In genomic region chr4:5976921-5977320, GRCh38 we compare ENCODE assay signal across 24 cellular contexts. TPM values are rescaled to one million over a fixed set of nuclear protein-coding genes. Genes with fewer than 3 reads are reported as not detected.
"Had no signal": no experiment of that assay in that cellular context is flagged by ENCODE, and none has a peak within 500 bp of the region (broad histone marks: within the 10 kb centered on the region; RNA-seq: fewer than 3 reads in every experiment).

No MANE protein-coding gene starts in this region.

- H3K36me3 ChIP-seq: gastroesophageal sphincter, heart right ventricle, right atrium auricular region, suprapubic skin, transverse colon, uterus had no signal

- H3K4me1 Mint-ChIP-seq: activated CD4-positive, alpha-beta T cell treated with anti-CD3 and anti-CD28 coated beads for 36 hours; activated naive CD4-positive, alpha-beta T cell treated with anti-CD3 and anti-CD28 coated beads, Interleukin-2, amount 10 ng/mL, durations not matched to agents 7 days and 5 days; naive thymus-derived CD4-positive, alpha-beta T cell; stimulated activated effector memory CD8-positive, alpha-beta T cell treated with anti-CD3 and anti-CD28 coated beads, Interleukin-12 subunit alpha, Interleukin-12 subunit beta, amount 100 ng/mL, for 72 hours; stimulated activated naive CD8-positive, alpha-beta T cell treated with anti-CD3 and anti-CD28 coated beads, Interleukin-15, amount 100 ng/mL, for 72 hours had no signal

- H3K36me3 Mint-ChIP-seq: activated naive CD4-positive, alpha-beta T cell treated with anti-CD3 and anti-CD28 coated beads, Interleukin-2, amount 10 ng/mL, durations not matched to agents 7 days and 5 days; naive thymus-derived CD4-positive, alpha-beta T cell; stimulated activated effector memory CD8-positive, alpha-beta T cell treated with anti-CD3 and anti-CD28 coated beads, Interleukin-12 subunit alpha, Interleukin-12 subunit beta, amount 100 ng/mL, for 72 hours had no signal

- H3K4me3 ChIP-seq: gastroesophageal sphincter, heart right ventricle, psoas muscle, right atrium auricular region, skin epidermis, suprapubic skin, transverse colon, uterus had no signal

- H3K9me3 Mint-ChIP-seq: activated naive CD4-positive, alpha-beta T cell treated with anti-CD3 and anti-CD28 coated beads, Interleukin-2, amount 10 ng/mL, durations not matched to agents 7 days and 5 days; activated T-cell treated with anti-CD3 and anti-CD28 coated beads, Interleukin-2, amount 50 U/mL, for 4 hours; stimulated activated effector memory CD8-positive, alpha-beta T cell treated with anti-CD3 and anti-CD28 coated beads, Interleukin-12 subunit alpha, Interleukin-12 subunit beta, amount 100 ng/mL, for 72 hours; stimulated activated naive CD8-positive, alpha-beta T cell treated with anti-CD3 and anti-CD28 coated beads, Interleukin-15, amount 100 ng/mL, for 72 hours had no signal

- H3K4me3 Mint-ChIP-seq: activated CD4-positive, alpha-beta T cell treated with anti-CD3 and anti-CD28 coated beads for 36 hours; activated naive CD4-positive, alpha-beta T cell treated with anti-CD3 and anti-CD28 coated beads, Interleukin-2, amount 10 ng/mL, durations not matched to agents 7 days and 5 days; activated T-cell treated with anti-CD3 and anti-CD28 coated beads, Interleukin-2, amount 50 U/mL, for 4 hours; naive thymus-derived CD4-positive, alpha-beta T cell; stimulated activated effector memory CD8-positive, alpha-beta T cell treated with anti-CD3 and anti-CD28 coated beads, Interleukin-12 subunit alpha, Interleukin-12 subunit beta, amount 100 ng/mL, for 72 hours; stimulated activated naive CD8-positive, alpha-beta T cell treated with anti-CD3 and anti-CD28 coated beads, Interleukin-15, amount 100 ng/mL, for 72 hours had no signal

- H3K27ac Mint-ChIP-seq: activated CD4-positive, alpha-beta T cell treated with anti-CD3 and anti-CD28 coated beads for 36 hours; activated naive CD4-positive, alpha-beta T cell treated with anti-CD3 and anti-CD28 coated beads, Interleukin-2, amount 10 ng/mL, durations not matched to agents 7 days and 5 days; naive thymus-derived CD4-positive, alpha-beta T cell; stimulated activated effector memory CD8-positive, alpha-beta T cell treated with anti-CD3 and anti-CD28 coated beads, Interleukin-12 subunit alpha, Interleukin-12 subunit beta, amount 100 ng/mL, for 72 hours; stimulated activated naive CD8-positive, alpha-beta T cell treated with anti-CD3 and anti-CD28 coated beads, Interleukin-15, amount 100 ng/mL, for 72 hours had no signal

- H3K4me1 ChIP-seq: gastroesophageal sphincter, heart right ventricle, psoas muscle, right atrium auricular region, suprapubic skin, transverse colon, uterus had no signal

- ATAC-seq: activated CD4-positive, alpha-beta T cell treated with anti-CD3 and anti-CD28 coated beads for 36 hours; activated T-cell treated with anti-CD3 and anti-CD28 coated beads, Interleukin-2, amount 50 U/mL, for 4 hours; gastroesophageal sphincter; heart right ventricle; naive thymus-derived CD4-positive, alpha-beta T cell; psoas muscle; stimulated activated effector memory CD8-positive, alpha-beta T cell treated with anti-CD3 and anti-CD28 coated beads, Interleukin-12 subunit alpha, Interleukin-12 subunit beta, amount 100 ng/mL, for 72 hours; stimulated activated naive CD8-positive, alpha-beta T cell treated with anti-CD3 and anti-CD28 coated beads, Interleukin-15, amount 100 ng/mL, for 72 hours had no signal

- H3K27me3 ChIP-seq: right atrium auricular region, uterus had no signal

- DNase-seq: activated CD4-positive, alpha-beta T cell treated with anti-CD3 and anti-CD28 coated beads for 36 hours; activated CD4-positive, alpha-beta T cell treated with anti-CD3 and anti-CD28 coated beads, Interleukin-2, amount 50 U/mL, for 48 hours; activated naive CD4-positive, alpha-beta T cell treated with anti-CD3 and anti-CD28 coated beads, Interleukin-2, amount 10 ng/mL, durations not matched to agents 7 days and 5 days; activated T-cell treated with anti-CD3 and anti-CD28 coated beads, Interleukin-2, amount 50 U/mL, for 4 hours; amygdala; cerebellar nuclear complex; cortex of kidney; heart right ventricle; naive thymus-derived CD4-positive, alpha-beta T cell; psoas muscle; stimulated activated CD4-positive, alpha-beta T cell treated with anti-CD3 and anti-CD28 coated beads, Interleukin-2, amount 100 ng/mL, for 24 hours; stimulated activated naive CD8-positive, alpha-beta T cell treated with anti-CD3 and anti-CD28 coated beads, Interleukin-15, amount 100 ng/mL, for 72 hours; T-helper 9 cell; transverse colon; uterus had no signal

- H3K9me3 ChIP-seq: gastroesophageal sphincter, heart right ventricle, psoas muscle, right atrium auricular region, suprapubic skin, transverse colon, uterus had no signal

- H3K27ac ChIP-seq: epithelial cell of prostate, gastroesophageal sphincter, heart right ventricle, psoas muscle, right atrium auricular region, skin epidermis, suprapubic skin, transverse colon, uterus had no signal

RNA-seq across cellular contexts. Expression of gene C4orf50, which starts 41.3 kb away (rescaled TPM):
- total RNA-seq: bronchial epithelial cell, osteocyte, psoas muscle, right atrium auricular region, suprapubic skin had no signal
- polyA plus RNA-seq: heart right ventricle; keratinocyte; naive thymus-derived CD4-positive, alpha-beta T cell; psoas muscle had no signal
